ENCODE assay signal across 9 cellular contexts in the genomic region with DNA sequence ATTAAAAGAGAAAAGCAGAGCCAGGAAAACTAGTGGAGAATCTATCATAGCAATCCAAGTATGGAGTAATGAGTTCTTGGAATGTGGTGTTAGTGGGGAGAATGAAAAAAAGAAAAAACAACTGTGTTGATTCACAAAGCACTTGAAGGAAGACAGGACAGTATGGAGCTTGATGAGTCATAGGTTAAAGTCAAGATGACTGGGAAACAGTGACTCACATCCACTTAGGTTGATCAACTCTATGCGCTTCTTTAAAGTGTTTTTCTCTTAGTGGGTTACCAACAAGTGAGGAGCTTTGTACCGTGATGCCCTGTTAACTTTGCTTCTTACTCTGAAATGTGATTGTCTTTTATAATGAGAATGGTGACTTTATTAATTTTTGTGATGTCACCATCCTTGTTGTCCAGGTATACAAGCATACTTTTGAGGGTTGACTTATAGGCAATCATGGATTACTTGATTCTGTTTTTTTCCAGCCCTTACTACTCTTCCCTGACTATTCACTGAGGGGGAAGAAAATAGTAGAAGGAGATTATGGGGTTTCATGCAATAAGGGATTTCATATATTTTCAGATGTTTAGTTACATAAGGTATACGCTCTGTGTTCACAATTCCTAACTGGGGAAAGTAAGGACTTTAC. TPM values are rescaled to one million over a fixed set of nuclear protein-coding genes. Genes with fewer than 3 reads are reported as not detected.
A peak's percentile ranks its signal among the peaks of the same experiment; 100 is the strongest.
DNase-seq lines count a peak whose midpoint lies in the region; ATAC-seq and TF ChIP-seq lines count a peak whose summit lies in the region.
"Had no signal": no experiment of that assay in that cellular context is flagged by ENCODE, and none has a peak within 500 bp of the region (broad histone marks: within the 10 kb centered on the region; RNA-seq: fewer than 3 reads in every experiment).

No MANE protein-coding gene starts in this region.

- no peaks in the 10 kb centered on the region for H3K27me3 ChIP-seq in RWPE2 (ENCODE audit: insufficient read depth, poor library complexity, severe bottlenecking)
- H3K27me3 ChIP-seq: Peyer's patch had no signal

- H3K36me3 ChIP-seq in RWPE2 (ENCODE audit: low read depth), result no peaks in the 10 kb centered on the region
- H3K36me3 ChIP-seq: Peyer's patch had no signal

- H3K4me1 ChIP-seq in RWPE2 (ENCODE audit: insufficient read depth, poor library complexity, severe bottlenecking), result peaks cover 8% of the 10 kb centered on the region
- H3K4me1 ChIP-seq: Peyer's patch had no signal

- no peaks in the 10 kb centered on the region for H3K9me3 ChIP-seq in RWPE2 (ENCODE audit: severe bottlenecking)
- H3K9me3 ChIP-seq: Peyer's patch had no signal

- ATAC-seq in HG02610 (IDR thresholded peaks at IDR 0.05; ENCODE audit: unreplicated experiment) (peak; percentile 96), RWPE2 (ENCODE audit: low read depth) (peak; percentile 99), HG02885 (IDR thresholded peaks at IDR 0.05; ENCODE audit: poor library complexity, unreplicated experiment) (no peak)

- no peak for TF ChIP-seq CTCF in RWPE2 (IDR thresholded peaks at IDR 0.05; ENCODE audit: poor library complexity, severe bottlenecking)
- no peak for TF ChIP-seq CTCF in fibroblast of villous mesenchyme (IDR thresholded peaks at IDR 0.05; ENCODE audit: insufficient read depth, low read depth, low read length)

- DNase-seq in GM03348 (ENCODE audit: low spot score) (peak; percentile 86), RWPE2 (ENCODE audit: low spot score) (no peak), fibroblast of villous mesenchyme (ENCODE audit: low read depth) (peak; percentile 97), DMS114 treated with DMSO at 0.1 percent for 48 hours (lab: John Stamatoyannopoulos, UW; ENCODE audit: unreplicated experiment) (no peak), Ammon's horn (ENCODE audit: low spot score) (no peak), occipital lobe (lab: John Stamatoyannopoulos, UW) (no peak)

- no peak overlapping the region for H3K4me3 ChIP-seq in RWPE2 (ENCODE audit: severe bottlenecking)
- no peak overlapping the region for H3K4me3 ChIP-seq in fibroblast of villous mesenchyme (ENCODE audit: low read depth, low read length)
- H3K4me3 ChIP-seq: Peyer's patch had no signal

- peak overlapping the region; percentile 23 for H3K27ac ChIP-seq in RWPE2 (ENCODE audit: poor library complexity, severe bottlenecking)
- H3K27ac ChIP-seq: Peyer's patch had no signal

RNA-seq across cellular contexts. Expression of gene MDFIC, which starts 32.1 kb away (rescaled TPM):
- total RNA-seq in fibroblast of villous mesenchyme, result 28.3 and 39.3 TPM in 2 replicates
- total RNA-seq in occipital lobe, result 7.0 TPM

Comparison
In these comparisons a context has a peak if more than half of its experiments do, and no peak if none do; other contexts are left out.
1. DNase-seq: peak in GM03348 (single experiment) and fibroblast of villous mesenchyme (single experiment); none in RWPE2 (single experiment), DMS114 treated with DMSO at 0.1 percent for 48 hours (single experiment), Ammon's horn (single experiment) and occipital lobe (single experiment).